In genomic region chr7:140639366-140640053, GRCh38 we compare ENCODE assay signal across 9 cellular contexts. TPM values are rescaled to one million over a fixed set of nuclear protein-coding genes. Genes with fewer than 3 reads are reported as not detected.
DNase-seq lines count a peak whose midpoint lies in the region; ATAC-seq and TF ChIP-seq lines count a peak whose summit lies in the region.
"Had no signal": no experiment of that assay in that cellular context is flagged by ENCODE, and none has a peak within 500 bp of the region (broad histone marks: within the 10 kb centered on the region; RNA-seq: fewer than 3 reads in every experiment).

No MANE protein-coding gene starts in this region.

- TF ChIP-seq CTCF in smooth muscle cell (IDR thresholded peaks at IDR 0.05; ENCODE audit: borderline replicate concordance, insufficient read depth, poor library complexity, severe bottlenecking) = no peak

- peaks cover 14% of the 10 kb centered on the region for H3K4me1 Mint-ChIP-seq in activated naive CD8-positive, alpha-beta T cell treated with anti-CD3 and anti-CD28 coated beads, Interleukin-2, amount 10 ng/mL, durations not matched to agents 7 days and 5 days

- H3K27me3 Mint-ChIP-seq in activated naive CD8-positive, alpha-beta T cell treated with anti-CD3 and anti-CD28 coated beads, Interleukin-2, amount 10 ng/mL, durations not matched to agents 7 days and 5 days = peaks cover 63% of the 10 kb centered on the region

- H3K4me3 ChIP-seq in iPS-15b (ENCODE audit: low read depth, low read length) (peak overlapping the region; percentile 54), smooth muscle cell (peak overlapping the region; percentile 66)

- POLR2A ChIA-PET in activated naive CD8-positive, alpha-beta T cell treated with anti-CD3 and anti-CD28 coated beads, Interleukin-2, amount 10 ng/mL, durations not matched to agents 7 days and 5 days (lab: Charles Lee) = no interaction called here

- no peak for ATAC-seq in activated naive CD8-positive, alpha-beta T cell treated with anti-CD3 and anti-CD28 coated beads, Interleukin-2, amount 10 ng/mL, durations not matched to agents 7 days and 5 days (ENCODE audit: low read depth)

- H3F3A ChIP-seq in smooth muscle cell (ENCODE audit: low read depth) = peaks cover 17% of the 10 kb centered on the region

- DNase-seq in NCI-H2227 (lab: John Stamatoyannopoulos, UW; ENCODE audit: unreplicated experiment) (peak; percentile 30), NCI-H2227 treated with DMSO at 0.1 percent for 48 hours (lab: John Stamatoyannopoulos, UW) (no peak), smooth muscle cell (lab: John Stamatoyannopoulos, UW; ENCODE audit: unreplicated experiment) (no peak), DMS53 (lab: John Stamatoyannopoulos, UW) (no peak), NCI-H128 (lab: John Stamatoyannopoulos, UW; ENCODE audit: unreplicated experiment) (no peak), SKM-1 (lab: John Stamatoyannopoulos, UW; ENCODE audit: unreplicated experiment) (no peak)
- no peak for DNase-seq in activated naive CD8-positive, alpha-beta T cell treated with anti-CD3 and anti-CD28 coated beads, Interleukin-2, amount 10 ng/mL, durations not matched to agents 7 days and 5 days

- 12% methylated on average over 15 of the region's 15 CpGs for WGBS in smooth muscle cell (ENCODE audit: low lambda C conversion rate)

- H3K36me3 Mint-ChIP-seq in activated naive CD8-positive, alpha-beta T cell treated with anti-CD3 and anti-CD28 coated beads, Interleukin-2, amount 10 ng/mL, durations not matched to agents 7 days and 5 days = no peaks in the 10 kb centered on the region

- peak overlapping the region; percentile 48 for H3K27ac ChIP-seq in smooth muscle cell (ENCODE audit: low read depth)
- H3K27ac ChIP-seq: C4-2B had no signal

- peaks cover 2% of the 10 kb centered on the region for H3K79me2 ChIP-seq in smooth muscle cell (ENCODE audit: low read depth)

- H3K4me2 ChIP-seq in smooth muscle cell = peak overlapping the region; percentile 94

- no peaks in the 10 kb centered on the region for H3K36me3 ChIP-seq in iPS-15b (ENCODE audit: control insufficient read depth, insufficient read depth, low read length)
- no peaks in the 10 kb centered on the region for H3K36me3 ChIP-seq in smooth muscle cell (ENCODE audit: low read depth)

- H3K9me3 ChIP-seq in iPS-15b (ENCODE audit: control insufficient read depth, insufficient read depth, low read length) (no peaks in the 10 kb centered on the region), smooth muscle cell (replicated peaks; ENCODE audit: low read depth) (no peaks in the 10 kb centered on the region)

- no peak overlapping the region for H3K9ac ChIP-seq in iPS-15b (ENCODE audit: low read depth, low read length)
- peak overlapping the region; percentile 74 for H3K9ac ChIP-seq in smooth muscle cell (ENCODE audit: low read depth)

- H3K27me3 ChIP-seq in iPS-15b (ENCODE audit: control insufficient read depth, insufficient read depth, low read length) (peaks cover 20% of the 10 kb centered on the region), smooth muscle cell (ENCODE audit: low read depth) (no peaks in the 10 kb centered on the region)

- H2AFZ ChIP-seq in smooth muscle cell (ENCODE audit: low read depth) = no peak overlapping the region

- peaks cover 13% of the 10 kb centered on the region for H3K4me1 ChIP-seq in iPS-15b (ENCODE audit: control insufficient read depth, insufficient read depth, low read length)
- H3K4me1 ChIP-seq in smooth muscle cell (ENCODE audit: low read depth) = peaks cover 20% of the 10 kb centered on the region

- peak overlapping the region; percentile 79 for H3K4me3 Mint-ChIP-seq in activated naive CD8-positive, alpha-beta T cell treated with anti-CD3 and anti-CD28 coated beads, Interleukin-2, amount 10 ng/mL, durations not matched to agents 7 days and 5 days

- H3K27ac Mint-ChIP-seq in activated naive CD8-positive, alpha-beta T cell treated with anti-CD3 and anti-CD28 coated beads, Interleukin-2, amount 10 ng/mL, durations not matched to agents 7 days and 5 days = no peak overlapping the region

- H4K20me1 ChIP-seq in smooth muscle cell (ENCODE audit: low read depth) = peaks cover 27% of the 10 kb centered on the region

- no peaks in the 10 kb centered on the region for H3K9me3 Mint-ChIP-seq in activated naive CD8-positive, alpha-beta T cell treated with anti-CD3 and anti-CD28 coated beads, Interleukin-2, amount 10 ng/mL, durations not matched to agents 7 days and 5 days

RNA-seq across cellular contexts. Expression of gene DENND2A, which starts 1.1 kb away (rescaled TPM):
- total RNA-seq in activated naive CD8-positive, alpha-beta T cell treated with anti-CD3 and anti-CD28 coated beads, Interleukin-2, amount 10 ng/mL, durations not matched to agents 7 days and 5 days = not detected
- total RNA-seq in smooth muscle cell = 2.8 and 4.6 TPM in 2 replicates
- polyA plus RNA-seq in smooth muscle cell = 1.8 and 5.5 TPM in 2 replicates

RNA-seq across cellular contexts. Expression of gene ADCK2, which starts 33.2 kb away (rescaled TPM):
- total RNA-seq in activated naive CD8-positive, alpha-beta T cell treated with anti-CD3 and anti-CD28 coated beads, Interleukin-2, amount 10 ng/mL, durations not matched to agents 7 days and 5 days = 10 to 100 TPM; 23.5 to 24.5 TPM
- total RNA-seq in smooth muscle cell = 8.0 and 10.8 TPM in 2 replicates
- polyA plus RNA-seq in smooth muscle cell = 10.5 and 13.0 TPM in 2 replicates

RNA-seq across cellular contexts. Expression of gene NDUFB2, which starts 57.0 kb away (rescaled TPM):
- total RNA-seq in activated naive CD8-positive, alpha-beta T cell treated with anti-CD3 and anti-CD28 coated beads, Interleukin-2, amount 10 ng/mL, durations not matched to agents 7 days and 5 days = 100 to 1,000 TPM; 138 to 157 TPM
- total RNA-seq in smooth muscle cell = 380 TPM in 2 replicates
- 376 and 384 TPM in 2 replicates for polyA plus RNA-seq in smooth muscle cell
